8 cellular contexts compared by ENCODE assay signal in the genomic region with DNA sequence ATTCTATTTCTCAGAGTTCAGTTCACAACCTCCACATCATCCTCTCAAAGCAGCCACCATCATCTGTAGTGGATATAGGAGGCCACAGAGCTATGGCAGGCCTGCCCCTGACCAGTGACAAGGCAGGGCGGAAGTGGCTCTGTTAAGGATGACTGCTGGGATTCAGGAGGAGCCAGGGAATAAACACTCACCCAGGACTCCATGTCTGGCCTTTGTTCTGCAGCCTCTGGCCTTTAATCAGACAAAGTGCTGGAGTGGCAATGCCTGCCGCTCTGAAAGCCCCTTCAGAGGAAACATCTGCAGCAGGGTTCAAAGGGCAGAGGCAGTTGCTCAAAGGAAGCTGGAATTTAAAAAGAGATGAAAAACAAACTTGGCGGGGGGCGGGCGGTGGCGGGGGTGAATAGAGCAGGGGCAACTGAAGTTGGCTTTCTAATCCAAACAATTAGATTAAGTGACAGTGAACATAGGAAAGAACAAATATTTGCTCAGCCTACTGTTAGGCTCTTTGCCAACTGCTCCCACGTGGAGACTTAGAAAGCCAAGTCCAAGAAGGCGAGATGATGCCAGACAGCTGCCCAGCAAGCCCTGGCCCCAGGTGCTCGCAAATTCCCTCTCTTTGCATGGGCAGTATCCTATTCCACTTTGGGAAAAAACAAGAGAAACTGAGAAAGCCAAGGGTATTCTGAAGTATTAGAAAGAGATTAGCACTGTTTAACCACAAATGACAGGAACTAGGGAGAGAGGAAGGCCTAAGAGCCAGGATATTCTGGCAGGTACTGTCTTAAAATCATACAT. TPM values are rescaled to one million over a fixed set of nuclear protein-coding genes. Genes with fewer than 3 reads are reported as not detected.
DNase-seq lines count a peak whose midpoint lies in the region; ATAC-seq and TF ChIP-seq lines count a peak whose summit lies in the region.

No MANE protein-coding gene starts in this region.

- TF ChIP-seq CTCF in DND-41 (IDR thresholded peaks at IDR 0.05; ENCODE audit: borderline replicate concordance, extremely low read depth, low read length, poor library complexity, severe bottlenecking) (no peak), neutrophil (IDR thresholded peaks at IDR 0.05) (no peak)
- no peak for TF ChIP-seq CTCF in CD8-positive, alpha-beta T cell (IDR thresholded peaks at IDR 0.05)

- DNase-seq in DND-41 (peak; percentile 75), NCI-H2029 treated with DMSO at 0.1 percent for 48 hours (lab: John Stamatoyannopoulos, UW) (peak; percentile 88), astrocyte of the hippocampus (ENCODE audit: low read depth, low spot score) (peak; percentile 28), 8988T (no peak)
- DNase-seq in CD8-positive, alpha-beta T cell, result no peak
- DNase-seq in activated CD4-positive, alpha-beta T cell treated with anti-CD3 and anti-CD28 coated beads, Interleukin-2, amount 50 U/mL, for 4 hours, result no peak

- H3K4me3 Mint-ChIP-seq in CD8-positive, alpha-beta T cell, result no peak overlapping the region

- H3K4me1 Mint-ChIP-seq in CD8-positive, alpha-beta T cell (ENCODE audit: low read depth), result peaks cover 51% of the 10 kb centered on the region

- H3K27ac ChIP-seq in DND-41 (ENCODE audit: low read length) (peak overlapping the region; percentile 74), neutrophil (peak overlapping the region; percentile 97)
- no peak overlapping the region for H3K27ac ChIP-seq in CD8-positive, alpha-beta T cell (ENCODE audit: low read depth, low read length)

- H3K27me3 ChIP-seq in DND-41 (ENCODE audit: insufficient read depth, low read length, poor library complexity) (no peaks in the 10 kb centered on the region), neutrophil (no peaks in the 10 kb centered on the region)
- H3K27me3 ChIP-seq in CD8-positive, alpha-beta T cell (ENCODE audit: insufficient read depth, low read length), result no peaks in the 10 kb centered on the region

- H3K4me2 ChIP-seq in DND-41 (ENCODE audit: insufficient read depth, low read length), result peak overlapping the region; percentile 66

- H3K9ac ChIP-seq in DND-41 (ENCODE audit: low read depth, low read length), result peak overlapping the region; percentile 51

- no peaks in the 10 kb centered on the region for H4K20me1 ChIP-seq in DND-41 (ENCODE audit: insufficient read depth, low read length)

- H3K4me3 ChIP-seq in DND-41 (ENCODE audit: low read depth in 1 of 2, low read length in 2 of 2) (peak overlapping the region in 1 of 2 experiments; percentile 51; a peak in 2 of 4 replicates), neutrophil (ENCODE audit: low read depth in 1 of 2, low read length in 1 of 2) (peak overlapping the region; percentile 48 to 50)
- no peak overlapping the region for H3K4me3 ChIP-seq in CD8-positive, alpha-beta T cell (ENCODE audit: low read depth, low read length)

- no peak overlapping the region for H3K27ac Mint-ChIP-seq in CD8-positive, alpha-beta T cell

- ATAC-seq in DND-41 (ENCODE audit: insufficient read depth, low read depth) (peak; percentile 75), GM21447 (IDR thresholded peaks at IDR 0.05; ENCODE audit: unreplicated experiment) (no peak)
- ATAC-seq in CD8-positive, alpha-beta T cell, result no peak

- intact Hi-C loops in CD8-positive, alpha-beta T cell (cut with DNase I, micrococcal nuclease), result loop anchor here in 1 of 2 experiments (5.0 kb wide), 1 partner anchor 1372 kb away; no protein-coding TSS in a partner anchor

- no peaks in the 10 kb centered on the region for H3K36me3 Mint-ChIP-seq in CD8-positive, alpha-beta T cell

- H3K4me1 ChIP-seq in DND-41 (ENCODE audit: insufficient read depth, low read length) (peaks cover 56% of the 10 kb centered on the region), neutrophil (ENCODE audit: control insufficient read depth in 1 of 2, insufficient read depth in 1 of 2, low read depth in 1 of 2, low read length in 1 of 2) (peaks cover 73 to 89% of the 10 kb centered on the region in 2 experiments)
- peaks cover 38% of the 10 kb centered on the region for H3K4me1 ChIP-seq in CD8-positive, alpha-beta T cell (ENCODE audit: insufficient read depth, low read length)

- H3K9me3 ChIP-seq in DND-41 (ENCODE audit: insufficient read depth, low read length, severe bottlenecking), result no peaks in the 10 kb centered on the region
- H3K9me3 ChIP-seq in neutrophil, result no peaks in the 10 kb centered on the region
- no peaks in the 10 kb centered on the region for H3K9me3 ChIP-seq in CD8-positive, alpha-beta T cell (ENCODE audit: low read length)

- H3K36me3 ChIP-seq in DND-41 (ENCODE audit: insufficient read depth, low read length) (no peaks in the 10 kb centered on the region), neutrophil (no peaks in the 10 kb centered on the region)
- no peaks in the 10 kb centered on the region for H3K36me3 ChIP-seq in CD8-positive, alpha-beta T cell (ENCODE audit: insufficient read depth, low read length)

- peaks cover 59% of the 10 kb centered on the region for H3K79me2 ChIP-seq in DND-41 (ENCODE audit: insufficient read depth, low read length)

- POLR2A ChIA-PET in CD8-positive, alpha-beta T cell (lab: Charles Lee), result interaction anchor here (0.6 kb wide), 1 partner anchor 319 kb away, joined by 4 read pairs; no protein-coding TSS in a partner anchor

- CTCF ChIA-PET in CD8-positive, alpha-beta T cell (lab: Charles Lee), result no interaction called here

- H3K9me3 Mint-ChIP-seq in CD8-positive, alpha-beta T cell, result no peaks in the 10 kb centered on the region

- no peaks in the 10 kb centered on the region for H3K27me3 Mint-ChIP-seq in CD8-positive, alpha-beta T cell (ENCODE audit: low read depth)

- peak overlapping the region; percentile 56 for H2AFZ ChIP-seq in DND-41 (ENCODE audit: low read depth, low read length)

RNA-seq across cellular contexts. Expression of gene MPP1, which starts 5.5 kb away (rescaled TPM):
- total RNA-seq in CD8-positive, alpha-beta T cell, result 1 to 10 TPM; 6.5 to 6.9 TPM

RNA-seq across cellular contexts. Expression of gene SMIM9, which starts 34.7 kb away (rescaled TPM):
- not detected for total RNA-seq in CD8-positive, alpha-beta T cell

RNA-seq across cellular contexts. Expression of gene DKC1, which starts 37.1 kb away (rescaled TPM):
- total RNA-seq in CD8-positive, alpha-beta T cell, result 10 to 100 TPM; 68.0 to 72.8 TPM

RNA-seq across cellular contexts. Expression of gene GAB3, which starts 48.9 kb away (rescaled TPM):
- total RNA-seq in CD8-positive, alpha-beta T cell, result 1 to 10 TPM; 5.0 to 5.6 TPM

Comparison
In these comparisons a context has a peak if more than half of its experiments do, and no peak if none do; other contexts are left out.
1. DNase-seq: peak in DND-41 (single experiment), NCI-H2029 treated with DMSO at 0.1 percent for 48 hours (single experiment) and astrocyte of the hippocampus (single experiment); none in CD8-positive, alpha-beta T cell (0 of 7), 8988T (single experiment) and activated CD4-positive, alpha-beta T cell treated with anti-CD3 and anti-CD28 coated beads, Interleukin-2, amount 50 U/mL, for 4 hours (0 of 2).